Comparison of ENCODE assay signal across 8 cellular contexts in the genomic region with DNA sequence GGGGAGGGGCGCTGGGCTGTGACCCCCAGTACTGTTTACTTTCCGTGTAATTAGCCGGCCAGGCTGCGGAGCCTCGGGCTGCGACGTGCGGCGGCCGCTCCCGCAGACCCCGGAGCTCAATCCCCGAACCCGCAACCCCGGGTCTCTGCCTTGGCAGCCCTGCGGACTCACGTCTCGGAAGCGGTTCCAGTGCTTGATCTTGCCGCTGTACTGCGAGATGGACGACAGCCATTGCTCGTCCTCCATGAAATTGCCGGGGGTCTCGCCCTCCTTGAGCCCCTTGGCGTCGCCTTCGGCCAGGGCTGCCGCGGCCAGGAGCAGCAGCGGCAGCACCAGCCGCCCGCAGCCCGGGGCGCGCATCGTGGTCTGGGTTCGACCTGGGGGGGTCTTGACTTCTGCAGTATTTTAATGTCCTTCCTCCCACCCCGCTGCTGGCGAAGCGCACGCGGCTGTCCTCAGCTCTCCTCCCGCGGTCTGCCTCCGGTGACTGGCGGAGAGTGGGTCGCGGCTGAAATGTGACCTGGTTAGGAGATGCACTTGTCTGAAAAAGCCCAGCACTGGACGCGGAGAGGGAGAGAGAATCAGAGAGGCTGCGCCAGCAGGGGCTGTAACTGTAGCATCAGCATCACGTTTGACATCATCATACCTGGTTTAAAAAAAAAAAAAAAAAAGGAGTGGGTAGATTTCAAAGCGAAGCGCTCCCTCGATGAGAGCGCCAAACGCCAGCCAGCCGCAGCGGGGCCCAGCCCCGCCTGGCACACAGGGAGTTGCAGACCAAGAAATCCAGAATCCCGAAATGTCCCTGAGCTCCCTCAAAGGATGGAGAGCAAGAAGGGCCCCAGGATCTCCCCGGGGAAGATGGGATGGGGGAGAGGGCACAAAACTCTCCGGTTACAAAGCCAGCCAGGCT. TPM values are rescaled to one million over a fixed set of nuclear protein-coding genes. Genes with fewer than 3 reads are reported as not detected.
DNase-seq lines count a peak whose midpoint lies in the region; ATAC-seq and TF ChIP-seq lines count a peak whose summit lies in the region.

A gene with protein sequence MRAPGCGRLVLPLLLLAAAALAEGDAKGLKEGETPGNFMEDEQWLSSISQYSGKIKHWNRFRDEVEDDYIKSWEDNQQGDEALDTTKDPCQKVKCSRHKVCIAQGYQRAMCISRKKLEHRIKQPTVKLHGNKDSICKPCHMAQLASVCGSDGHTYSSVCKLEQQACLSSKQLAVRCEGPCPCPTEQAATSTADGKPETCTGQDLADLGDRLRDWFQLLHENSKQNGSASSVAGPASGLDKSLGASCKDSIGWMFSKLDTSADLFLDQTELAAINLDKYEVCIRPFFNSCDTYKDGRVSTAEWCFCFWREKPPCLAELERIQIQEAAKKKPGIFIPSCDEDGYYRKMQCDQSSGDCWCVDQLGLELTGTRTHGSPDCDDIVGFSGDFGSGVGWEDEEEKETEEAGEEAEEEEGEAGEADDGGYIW (minus strand): TSS at position 583 of the 910 bp plus-strand sequence. CDS start 223 bp downstream, at position 360.

- 1% methylated on average over 64 of the region's 64 CpGs for WGBS in thymus

- no peaks in the 10 kb centered on the region for H3K36me3 ChIP-seq in neuron (ENCODE audit: insufficient read depth, low read length)
- H3K36me3 ChIP-seq in thymus (ENCODE audit: control insufficient read depth, insufficient read depth) = peaks cover 35% of the 10 kb centered on the region

- peaks cover 30% of the 10 kb centered on the region for H3K27me3 ChIP-seq in neuron (ENCODE audit: insufficient read depth, low read length)
- H3K27me3 ChIP-seq in thymus (ENCODE audit: control insufficient read depth, insufficient read depth) = no peaks in the 10 kb centered on the region

- TF ChIP-seq CTCF in NB4 (IDR thresholded peaks at IDR 0.05; ENCODE audit: low read depth, low read length) (no peak), fibroblast of pulmonary artery (IDR thresholded peaks at IDR 0.05; ENCODE audit: low read length, missing control alignments) (no peak)

- in situ Hi-C loops in ACHN (cut with HindIII; ENCODE audit: low pct_ligation_motif_present, low pct_unique_long_range_greater_than_20kb, low sequenced_read_pairs) = no loop called here

- no peak for TF ChIP-seq POLR2A in NB4 (IDR thresholded peaks at IDR 0.05; ENCODE audit: extremely low read depth, insufficient read length)

- H3K27ac ChIP-seq in thymus (ENCODE audit: low read depth) = peak within 1 kb of the TSS; percentile 95

- peak; percentile 54 to 59 for ATAC-seq in activated T-cell treated with anti-CD3 and anti-CD28 coated beads, Interleukin-2, amount 50 U/mL, for 4 hours
- no peak for ATAC-seq in GM18498 (IDR thresholded peaks at IDR 0.05; ENCODE audit: unreplicated experiment)

- H3K4me1 ChIP-seq in neuron (ENCODE audit: insufficient read depth, low read length) (peaks cover 26% of the 10 kb centered on the region), thymus (ENCODE audit: control insufficient read depth, insufficient read depth, low read length) (peaks cover 44% of the 10 kb centered on the region)

- no peaks in the 10 kb centered on the region for H3K27me3 Mint-ChIP-seq in activated T-cell treated with anti-CD3 and anti-CD28 coated beads, Interleukin-2, amount 50 U/mL, for 4 hours (ENCODE audit: low read depth)

- peaks cover 5% of the 10 kb centered on the region for H3K36me3 Mint-ChIP-seq in activated T-cell treated with anti-CD3 and anti-CD28 coated beads, Interleukin-2, amount 50 U/mL, for 4 hours (ENCODE audit: insufficient read depth)

- H3K4me3 ChIP-seq in NB4 (ENCODE audit: low read depth, low read length) (peak within 1 kb of the TSS; percentile 26), fibroblast of pulmonary artery (replicated peaks; ENCODE audit: low read depth, low read length) (peak within 1 kb of the TSS; percentile 12), neuron (ENCODE audit: low read length) (peak within 1 kb of the TSS; percentile 48), thymus (ENCODE audit: low read length) (peak within 1 kb of the TSS; percentile 98)

- H3K4me3 Mint-ChIP-seq in activated T-cell treated with anti-CD3 and anti-CD28 coated beads, Interleukin-2, amount 50 U/mL, for 4 hours = peak within 1 kb of the TSS; percentile 100

- peaks cover 60% of the 10 kb centered on the region for H3K4me1 Mint-ChIP-seq in activated T-cell treated with anti-CD3 and anti-CD28 coated beads, Interleukin-2, amount 50 U/mL, for 4 hours (ENCODE audit: low read depth)

- H2AFZ ChIP-seq in neuron (ENCODE audit: low read depth, low read length) = peak within 1 kb of the TSS; percentile 64

- DNase-seq in ACHN = peak; percentile 11
- peak; percentile 44 for DNase-seq in NB4 (ENCODE audit: low read depth)
- peak; percentile 62 for DNase-seq in activated T-cell treated with anti-CD3 and anti-CD28 coated beads, Interleukin-2, amount 50 U/mL, for 4 hours
- DNase-seq in fibroblast of pulmonary artery (ENCODE audit: low read depth) = no peak
- DNase-seq in ureter (ENCODE audit: low spot score) = no peak

- H3K9me3 Mint-ChIP-seq in activated T-cell treated with anti-CD3 and anti-CD28 coated beads, Interleukin-2, amount 50 U/mL, for 4 hours = no peaks in the 10 kb centered on the region

- no peaks in the 10 kb centered on the region for H3K9me3 ChIP-seq in neuron (ENCODE audit: low read length)
- H3K9me3 ChIP-seq in thymus (ENCODE audit: control insufficient read depth) = no peaks in the 10 kb centered on the region

RNA-seq across cellular contexts. Expression of the gene that starts here (rescaled TPM):
- 10 to 100 TPM; 74.7 to 85.7 (median 83.2) TPM for total RNA-seq in activated T-cell treated with anti-CD3 and anti-CD28 coated beads, Interleukin-2, amount 50 U/mL, for 4 hours
- 163 TPM for polyA plus RNA-seq in thymus
- total RNA-seq in ureter = 7.4 TPM

Comparison
In these comparisons a context has a peak if more than half of its experiments do, and no peak if none do; other contexts are left out.
1. DNase-seq: peak in ACHN (single experiment), NB4 (single experiment) and activated T-cell treated with anti-CD3 and anti-CD28 coated beads, Interleukin-2, amount 50 U/mL, for 4 hours (single experiment); none in fibroblast of pulmonary artery (single experiment) and ureter (single experiment).
2. H3K4me3 ChIP-seq: peak in every context shown above with its lines; median percentile 98 in thymus; 48 in neuron; 26 in NB4; 12 in fibroblast of pulmonary artery.